Comparison of ENCODE assay signal across 9 cellular contexts in genomic region chr6:11460001-11460668, GRCh38.
DNase-seq lines count a peak whose midpoint lies in the region; ATAC-seq and TF ChIP-seq lines count a peak whose summit lies in the region.
"Had no signal": no experiment of that assay in that cellular context is flagged by ENCODE, and none has a peak within 500 bp of the region (broad histone marks: within the 10 kb centered on the region; RNA-seq: fewer than 3 reads in every experiment).

No MANE protein-coding gene starts in this region.

- no peaks in the 10 kb centered on the region for H3K36me3 ChIP-seq in spleen

- H3K4me1 Mint-ChIP-seq in activated naive CD8-positive, alpha-beta T cell (ENCODE audit: low read depth): peaks cover 33% of the 10 kb centered on the region
- H3K4me1 Mint-ChIP-seq: brain had no signal

- peaks cover 2% of the 10 kb centered on the region for H3K36me3 Mint-ChIP-seq in activated naive CD8-positive, alpha-beta T cell
- H3K36me3 Mint-ChIP-seq: brain had no signal

- H3K9me3 ChIP-seq in spleen: peaks cover 0 to 11% (median 0%) of the 10 kb centered on the region in 8 donors

- DNase-seq in AG10803 (ENCODE audit: low read depth) (peak; percentile 25), spleen (no peak), G401 (ENCODE audit: low spot score) (no peak), ureter (ENCODE audit: low spot score) (no peak)

- H3K27me3 Mint-ChIP-seq in activated naive CD8-positive, alpha-beta T cell: no peaks in the 10 kb centered on the region
- H3K27me3 Mint-ChIP-seq: brain had no signal

- intact Hi-C loops in spleen (cut with DNase I; ENCODE audit: low total_unique reads): no loop called here

- H3K4me3 ChIP-seq in AG10803 (ENCODE audit: low read length) (no peak overlapping the region), spleen (peak overlapping the region in 1 of 8 donors; percentile 34)

- in situ Hi-C loops in G401 (cut with HindIII; ENCODE audit: low sequenced_read_pairs): no loop called here

- TF ChIP-seq CTCF in AG10803 (conservative IDR thresholded peaks at IDR 0.05; ENCODE audit: low read length) (peak; percentile 17; the same call in 1 of the 2 replicates), spleen (IDR thresholded peaks at IDR 0.05 in 8 of 11, conservative IDR thresholded peaks at IDR 0.05 in 3 of 11) (peak in 3 of 11 experiments; percentile 16 to 22 (median 18))

- H3K27me3 ChIP-seq in spleen (replicated peaks in 1 of 7): no peaks in the 10 kb centered on the region

- H3K27ac Mint-ChIP-seq in activated naive CD8-positive, alpha-beta T cell: peak overlapping the region; percentile 96
- H3K27ac Mint-ChIP-seq: brain had no signal

- ATAC-seq in GM18870 (IDR thresholded peaks at IDR 0.05; ENCODE audit: unreplicated experiment) (peak; percentile 37), HG03378 (IDR thresholded peaks at IDR 0.05; ENCODE audit: unreplicated experiment) (peak; percentile 32), HG02973 (IDR thresholded peaks at IDR 0.05; ENCODE audit: unreplicated experiment) (no peak)

- H3K27ac ChIP-seq in spleen: peak overlapping the region; percentile 45 to 86 (median 70)

- 49 to 85% (median 62%) methylated on average over 4 of the region's 4 CpGs for WGBS in spleen, 5 donors

- H3K4me3 Mint-ChIP-seq in activated naive CD8-positive, alpha-beta T cell: peak overlapping the region; percentile 84
- H3K4me3 Mint-ChIP-seq: brain had no signal

- peaks cover 21 to 64% (median 47%) of the 10 kb centered on the region in 6 donors for H3K4me1 ChIP-seq in spleen

- TF ChIP-seq POLR2A in spleen (IDR thresholded peaks at IDR 0.05): no peak

- no peaks in the 10 kb centered on the region for H3K9me3 Mint-ChIP-seq in activated naive CD8-positive, alpha-beta T cell (ENCODE audit: low read depth)
